In the genomic region with DNA sequence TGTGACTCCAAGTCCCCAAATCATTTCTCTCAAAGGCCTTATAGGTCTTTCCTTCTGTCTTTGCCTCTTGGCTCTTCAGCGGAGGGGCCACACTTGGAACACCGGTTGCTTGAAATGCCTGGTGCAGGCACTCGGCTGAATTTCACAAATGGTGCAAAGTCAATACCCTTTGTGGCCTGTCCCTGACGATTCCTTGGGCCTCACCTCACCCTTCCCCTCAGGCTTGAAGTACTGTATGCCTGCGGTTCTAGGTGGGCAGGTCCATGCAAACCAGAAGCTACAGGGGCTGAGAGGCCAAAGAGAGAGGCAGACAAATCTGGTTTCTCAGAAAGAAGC, we compare ENCODE assay signal across 1 cellular context.
TF ChIP-seq lines count a peak whose summit lies in the region.

No MANE protein-coding gene starts in this region.

TF ChIP-seq in HepG2, 621 proteins besides CTCF, POLR2A, EP300 and RAD21:
- TF ChIP-seq, protein P1, sequence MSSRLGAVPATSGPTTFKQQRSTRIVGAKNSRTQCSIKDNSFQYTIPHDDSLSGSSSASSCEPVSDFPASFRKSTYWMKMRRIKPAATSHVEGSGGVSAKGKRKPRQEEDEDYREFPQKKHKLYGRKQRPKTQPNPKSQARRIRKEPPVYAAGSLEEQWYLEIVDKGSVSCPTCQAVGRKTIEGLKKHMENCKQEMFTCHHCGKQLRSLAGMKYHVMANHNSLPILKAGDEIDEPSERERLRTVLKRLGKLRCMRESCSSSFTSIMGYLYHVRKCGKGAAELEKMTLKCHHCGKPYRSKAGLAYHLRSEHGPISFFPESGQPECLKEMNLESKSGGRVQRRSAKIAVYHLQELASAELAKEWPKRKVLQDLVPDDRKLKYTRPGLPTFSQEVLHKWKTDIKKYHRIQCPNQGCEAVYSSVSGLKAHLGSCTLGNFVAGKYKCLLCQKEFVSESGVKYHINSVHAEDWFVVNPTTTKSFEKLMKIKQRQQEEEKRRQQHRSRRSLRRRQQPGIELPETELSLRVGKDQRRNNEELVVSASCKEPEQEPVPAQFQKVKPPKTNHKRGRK (CRISPR knock-in tag; IDR thresholded peaks at IDR 0.05) = no peak
- TF ChIP-seq ZNF343 (CRISPR knock-in tag; IDR thresholded peaks at IDR 0.05) (no peak), RBM22 (optimal IDR thresholded peaks at IDR 0.05; ENCODE audit: low read length) (no peak), NRL (CRISPR knock-in tag; IDR thresholded peaks at IDR 0.05; ENCODE audit: borderline replicate concordance) (no peak), ZNF552 (CRISPR knock-in tag; IDR thresholded peaks at IDR 0.05; ENCODE audit: borderline replicate concordance) (no peak), ZFP90 (CRISPR knock-in tag; IDR thresholded peaks at IDR 0.05; ENCODE audit: borderline replicate concordance) (no peak), NFKB2 (CRISPR knock-in tag; IDR thresholded peaks at IDR 0.05; ENCODE audit: borderline replicate concordance) (no peak), FOXA3 (CRISPR knock-in tag; IDR thresholded peaks at IDR 0.05) (no peak), MAFK (conservative IDR thresholded peaks at IDR 0.05 in 1 of 2, IDR thresholded peaks at IDR 0.05 in 1 of 2; ENCODE audit: low read length in 2 of 2) (no peak), NR2C2 (CRISPR knock-in tag; IDR thresholded peaks at IDR 0.05; ENCODE audit: borderline replicate concordance) (no peak), ZNF431 (CRISPR knock-in tag; IDR thresholded peaks at IDR 0.05; ENCODE audit: borderline replicate concordance, low read depth) (no peak), ZNF253 (CRISPR knock-in tag; IDR thresholded peaks at IDR 0.05; ENCODE audit: borderline replicate concordance) (no peak), NR2F6 (IDR thresholded peaks at IDR 0.05) (no peak), NR2F6 (CRISPR knock-in tag; IDR thresholded peaks at IDR 0.05) (no peak), FOSL2 (CRISPR knock-in tag; IDR thresholded peaks at IDR 0.05) (no peak), SP140L (CRISPR knock-in tag; IDR thresholded peaks at IDR 0.05; ENCODE audit: borderline replicate concordance) (no peak)
